ENCODE assay signal across 1 cellular context in genomic region chr1:44719318-44719717, GRCh38.
TF ChIP-seq lines count a peak whose summit lies in the region.

No MANE protein-coding gene starts in this region.

TF ChIP-seq in HepG2, 621 proteins besides CTCF, POLR2A, EP300 and RAD21:
- TF ChIP-seq REST (IDR thresholded peaks at IDR 0.05; ENCODE audit: borderline replicate concordance in 1 of 2, low read depth in 1 of 2, low read length in 2 of 2), result peak in 1 of 2 experiments; percentile 35; a peak in 1 of 4 replicates
- TF ChIP-seq PTBP1 (IDR thresholded peaks at IDR 0.05; ENCODE audit: low read depth, low read length, poor library complexity, severe bottlenecking), result no peak
- no peak for TF ChIP-seq IRF1 (CRISPR knock-in tag; IDR thresholded peaks at IDR 0.05; ENCODE audit: low read depth)
- no peak for TF ChIP-seq SPEN (CRISPR knock-in tag; IDR thresholded peaks at IDR 0.05; ENCODE audit: low read depth)
- 0 out of 2 replicates have a peak, but pooled peaks have one; percentile 28 for TF ChIP-seq ZNF768 (CRISPR knock-in tag; IDR thresholded peaks at IDR 0.05)
